ENCODE assay signal across 27 cellular contexts in genomic region chr13:27654816-27655215, GRCh38.
"Had no signal": no experiment of that assay in that cellular context is flagged by ENCODE, and none has a peak within 500 bp of the region (broad histone marks: within the 10 kb centered on the region; RNA-seq: fewer than 3 reads in every experiment).

No MANE protein-coding gene starts in this region.

- H3K4me3 ChIP-seq: lower lobe of right lung, neural progenitor cell, right atrium auricular region, skin epidermis, stomach, testis, thyroid gland, transverse colon, upper lobe of left lung, vagina had no signal

- ATAC-seq: left cardiac atrium; left lobe of liver; naive thymus-derived CD8-positive, alpha-beta T cell; stimulated activated naive B cell treated with anti-CD40 and anti-IgM and Interleukin-4, amounts not matched to agents 10 μg/mL and 1 μg/mL and 100 μg/mL, for 72 hours; stimulated activated naive CD8-positive, alpha-beta T cell treated with anti-CD3 and anti-CD28 coated beads, Interleukin-15, Interleukin-2, amounts not matched to agents 100 U/mL and 50 U/mL, for 24 hours had no signal

- H3K4me3 Mint-ChIP-seq: immature natural killer cell; naive thymus-derived CD8-positive, alpha-beta T cell; nephron; neural progenitor cell; stimulated activated naive B cell treated with anti-CD40 and anti-IgM and Interleukin-4, amounts not matched to agents 10 μg/mL and 1 μg/mL and 100 μg/mL, for 72 hours had no signal

- H3K27me3 Mint-ChIP-seq: naive thymus-derived CD8-positive, alpha-beta T cell; stimulated activated naive B cell treated with anti-CD40 and anti-IgM and Interleukin-4, amounts not matched to agents 10 μg/mL and 1 μg/mL and 100 μg/mL, for 72 hours had no signal

- DNase-seq: hypothalamus; immature natural killer cell; kidney glomerular epithelial cell; left cardiac atrium; lower lobe of right lung; mammary epithelial cell; mesenchymal stem cell; naive thymus-derived CD8-positive, alpha-beta T cell; occipital lobe; stimulated activated CD4-positive, alpha-beta T cell treated with anti-CD3 and anti-CD28 coated beads, Interleukin-12 subunit alpha, Interleukin-12 subunit beta, amount 100 ng/mL, for 4 hours; stimulated activated CD4-positive, alpha-beta T cell treated with anti-CD3 and anti-CD28 coated beads, Interleukin-15, amount 100 ng/mL, for 24 hours; stimulated activated CD4-positive, alpha-beta T cell treated with anti-CD3 and anti-CD28 coated beads, Interleukin-2, amount 100 ng/mL, for 24 hours; stimulated activated CD4-positive, alpha-beta T cell treated with anti-CD3 and anti-CD28 coated beads, Interleukin-4, amount 100 ng/mL, for 1 hour; stimulated activated naive B cell treated with anti-CD40 and anti-IgM and Interleukin-4, amounts not matched to agents 10 μg/mL and 1 μg/mL and 100 μg/mL, for 72 hours; stimulated activated naive CD8-positive, alpha-beta T cell treated with anti-CD3 and anti-CD28 coated beads, Interleukin-15, Interleukin-2, amounts not matched to agents 100 U/mL and 50 U/mL, for 24 hours; stomach; testis; thyroid gland; transverse colon; upper lobe of left lung had no signal

- H3K27ac Mint-ChIP-seq: nephron; neural progenitor cell; stimulated activated naive B cell treated with anti-CD40 and anti-IgM and Interleukin-4, amounts not matched to agents 10 μg/mL and 1 μg/mL and 100 μg/mL, for 72 hours had no signal

- H3K4me1 Mint-ChIP-seq: neural progenitor cell; stimulated activated naive B cell treated with anti-CD40 and anti-IgM and Interleukin-4, amounts not matched to agents 10 μg/mL and 1 μg/mL and 100 μg/mL, for 72 hours had no signal

- FAIRE-seq: keratinocyte had no signal
